In the genomic region with DNA sequence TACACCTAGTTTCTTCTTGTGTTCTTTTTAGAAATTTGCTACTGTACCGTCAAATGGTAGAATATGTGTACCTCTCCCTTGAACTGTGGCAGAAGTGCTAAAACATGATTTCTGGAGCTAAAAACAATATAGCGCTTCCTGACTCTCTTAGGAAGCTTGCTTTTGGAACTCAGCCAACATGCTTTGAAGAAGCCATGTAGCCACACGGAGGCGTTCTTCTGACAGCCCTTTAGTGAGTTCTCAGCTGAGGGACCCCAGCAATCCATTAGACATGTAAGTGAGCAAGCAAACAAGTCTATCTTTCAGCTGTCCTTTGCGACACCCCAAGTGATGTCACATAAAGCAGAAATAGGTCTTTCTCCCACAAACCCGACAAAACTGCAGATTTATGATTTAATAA, we compare ENCODE assay signal across 16 cellular contexts.
DNase-seq lines count a peak whose midpoint lies in the region; ATAC-seq, FAIRE-seq and TF ChIP-seq lines count a peak whose summit lies in the region.
"Had no signal": no experiment of that assay in that cellular context is flagged by ENCODE, and none has a peak within 500 bp of the region (broad histone marks: within the 10 kb centered on the region; RNA-seq: fewer than 3 reads in every experiment).

No MANE protein-coding gene starts in this region.

- no peak for TF ChIP-seq RAD21 in K562 (CRISPR knock-in tag; conservative IDR thresholded peaks at IDR 0.05 in 1 of 2, IDR thresholded peaks at IDR 0.05 in 1 of 2)

- POLR2A ChIA-PET in K562 (lab: Yijun Ruan, JAX), result no interaction called here

- TF ChIP-seq CTCF in K562 (IDR thresholded peaks at IDR 0.05 in 2 of 3, conservative IDR thresholded peaks at IDR 0.05 in 1 of 3; ENCODE audit: insufficient read depth in 2 of 3, low read depth in 1 of 3, low read length in 3 of 3) (no peak), testis (IDR thresholded peaks at IDR 0.05) (no peak)

- no peak overlapping the region for H3K27ac ChIP-seq in K562 (ENCODE audit: extremely low read depth, low read depth, low read length)
- H3K27ac ChIP-seq in testis, result no peak overlapping the region
- H3K27ac ChIP-seq: transverse colon had no signal

- no peak overlapping the region for H3K4me2 ChIP-seq in K562 (ENCODE audit: insufficient read depth, low read length)

- no peaks in the 10 kb centered on the region for H3K79me2 ChIP-seq in K562 (ENCODE audit: control insufficient read depth, insufficient read depth, low read length)

- CTCF ChIA-PET in K562 (lab: Yijun Ruan, JAX; ENCODE audit: low intra/inter-chr PET ratio), result no interaction called here

- no peaks in the 10 kb centered on the region for H3K4me1 ChIP-seq in K562 (replicated peaks in 1 of 2; ENCODE audit: control insufficient read depth in 2 of 2, insufficient read depth in 2 of 2, low read length in 2 of 2)
- no peaks in the 10 kb centered on the region for H3K4me1 ChIP-seq in testis
- H3K4me1 ChIP-seq: transverse colon had no signal

- no peak for TF ChIP-seq EP300 in K562 (IDR thresholded peaks at IDR 0.05; ENCODE audit: low read length)

- no TSS peak for BruUV-seq in K562 (replicated peaks; lab: Mats Ljungman, UMichigan)

- no peak overlapping the region for H3K9ac ChIP-seq in K562 (ENCODE audit: insufficient read depth in 1 of 2, low read depth in 2 of 2, low read length in 2 of 2)

- no peak for ATAC-seq in K562
- ATAC-seq in GM18870 (IDR thresholded peaks at IDR 0.05; ENCODE audit: unreplicated experiment), result no peak
- no peak for ATAC-seq in HG02852 (IDR thresholded peaks at IDR 0.05; ENCODE audit: unreplicated experiment)
- no peak for ATAC-seq in GM21381 (IDR thresholded peaks at IDR 0.05; ENCODE audit: unreplicated experiment)
- ATAC-seq: activated CD4-positive, alpha-beta T cell treated with anti-CD3 and anti-CD28 coated beads for 36 hours; left colon had no signal

- no peak overlapping the region for H2AFZ ChIP-seq in K562 (ENCODE audit: low read depth, low read length)

- H4K20me1 ChIP-seq in K562 (replicated peaks; ENCODE audit: control insufficient read depth, insufficient read depth, low read length), result no peaks in the 10 kb centered on the region

- no peak for FAIRE-seq in K562 (lab: Jason Lieb, UNC)

- intact Hi-C loops in K562 (cut with micrococcal nuclease) (no loop called here), testis (cut with DNase I; ENCODE audit: low total_unique reads) (no loop called here)

- no peaks in the 10 kb centered on the region for H3K9me1 ChIP-seq in K562 (ENCODE audit: control insufficient read depth, insufficient read depth, low read length)

- in situ Hi-C loops in K562 (cut with MboI), result no loop called here

- TF ChIP-seq POLR2A in K562 (conservative IDR thresholded peaks at IDR 0.05) (no peak), testis (IDR thresholded peaks at IDR 0.05) (no peak)

- no peak overlapping the region for H3K4me3 ChIP-seq in K562
- H3K4me3 ChIP-seq in testis, result no peak overlapping the region
- H3K4me3 ChIP-seq: transverse colon had no signal

- H3K27me3 ChIP-seq in K562 (ENCODE audit: control insufficient read depth in 2 of 2, insufficient read depth in 2 of 2, low read length in 2 of 2) (no peaks in the 10 kb centered on the region), testis (no peaks in the 10 kb centered on the region)
- H3K27me3 ChIP-seq: transverse colon had no signal

- H3K36me3 ChIP-seq in K562 (ENCODE audit: control insufficient read depth, insufficient read depth, low read length), result no peaks in the 10 kb centered on the region
- H3K36me3 ChIP-seq in testis (ENCODE audit: low read depth, missing control alignments), result no peaks in the 10 kb centered on the region
- H3K36me3 ChIP-seq: transverse colon had no signal

- DNase-seq in SIG-M5 treated with dmso at 0.1 percent for 504 hours (lab: John Stamatoyannopoulos, UW; ENCODE audit: unreplicated experiment) (peak; percentile 18), SIG-M5 (lab: John Stamatoyannopoulos, UW) (no peak), NAMALWA (ENCODE audit: low spot score) (peak; percentile 42), K562 (ENCODE audit: extremely low read depth in 1 of 4, low spot score in 3 of 4) (peak in 1 of 4 experiments; percentile 7), testis (peak; percentile 22)
- DNase-seq: activated CD4-positive, alpha-beta T cell treated with anti-CD3 and anti-CD28 coated beads for 36 hours; activated T-cell treated with anti-CD3 and anti-CD28 coated beads, Interleukin-2, amount 50 U/mL, for 1 hour; central memory CD4-positive, alpha-beta T cell; DMS79 treated with DMSO at 0.1 percent for 48 hours; left colon; naive B cell; NCI-H1694 treated with DMSO at 0.1 percent for 48 hours; transverse colon had no signal

- WGBS in K562 (ENCODE audit: insufficient coverage, low coverage, missing lambda C conversion rate), result 1% methylated on average over 6 of the region's 6 CpGs
- WGBS in testis, 2 donors, result 71 to 73% methylated on average over 6 of the region's 6 CpGs

- H3K9me3 ChIP-seq in K562 (replicated peaks; ENCODE audit: control insufficient read depth, insufficient read depth, low read depth, low read length) (no peaks in the 10 kb centered on the region), testis (no peaks in the 10 kb centered on the region)
- H3K9me3 ChIP-seq: transverse colon had no signal

TF ChIP-seq in K562, 482 proteins besides CTCF, POLR2A, EP300 and RAD21:
- TF ChIP-seq NFIC (IDR thresholded peaks at IDR 0.05) (peak; percentile 27; the same call in 1 of the 2 replicates), PCBP1 (IDR thresholded peaks at IDR 0.05; ENCODE audit: low read depth, low read length, poor library complexity, severe bottlenecking) (no peak)
